ENCODE assay signal across 9 cellular contexts in the genomic region with DNA sequence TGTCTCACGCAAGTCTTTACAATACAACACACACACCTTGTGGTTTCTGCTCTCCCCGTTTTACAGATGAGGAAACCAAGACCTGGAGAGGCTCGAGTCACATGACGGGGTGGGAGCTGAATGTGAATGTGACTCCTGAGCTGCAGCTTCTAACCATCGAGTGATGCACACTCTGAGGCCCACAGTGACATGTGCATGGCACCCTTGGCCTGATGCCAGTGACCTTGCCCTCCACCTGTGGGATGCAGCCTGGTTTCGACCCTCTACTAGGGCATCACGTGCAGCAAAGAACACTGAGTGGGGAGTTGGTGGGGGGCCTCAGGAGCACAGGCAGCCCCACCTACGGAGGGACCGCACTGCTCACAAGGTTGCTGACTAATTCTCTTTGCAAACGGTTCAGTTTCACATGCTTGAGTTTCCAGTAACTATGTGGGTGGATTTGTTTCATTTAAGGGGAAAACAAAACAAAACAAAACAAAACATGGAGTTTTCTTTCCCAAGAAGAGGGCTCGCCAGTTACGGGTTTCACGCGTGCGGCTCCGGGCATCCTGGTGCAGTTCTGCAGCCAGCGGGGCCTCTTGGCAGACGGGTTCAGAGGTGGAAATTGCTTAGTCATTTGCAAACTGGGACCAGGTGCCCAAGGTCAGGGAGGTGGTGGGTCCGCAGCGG. TPM values are rescaled to one million over a fixed set of nuclear protein-coding genes. Genes with fewer than 3 reads are reported as not detected.
DNase-seq lines count a peak whose midpoint lies in the region; ATAC-seq and TF ChIP-seq lines count a peak whose summit lies in the region.
"Had no signal": no experiment of that assay in that cellular context is flagged by ENCODE, and none has a peak within 500 bp of the region (broad histone marks: within the 10 kb centered on the region; RNA-seq: fewer than 3 reads in every experiment).

No MANE protein-coding gene starts in this region.

- peak; percentile 78 to 88 for ATAC-seq in activated naive CD4-positive, alpha-beta T cell treated with anti-CD3 and anti-CD28 coated beads, Interleukin-2, amount 50 U/mL, for 72 hours

- DNase-seq in activated T-cell treated with anti-CD3 and anti-CD28 coated beads for 48 hours (ENCODE audit: low read depth) = peak; percentile 66
- no peak for DNase-seq in activated T-cell treated with anti-CD3 and anti-CD28 coated beads for 4 hours
- DNase-seq in activated naive CD4-positive, alpha-beta T cell treated with anti-CD3 and anti-CD28 coated beads, Interleukin-2, amount 50 U/mL, for 72 hours (ENCODE audit: low spot score in 2 of 2) = peak; percentile 66 to 73
- peak; percentile 41 to 48 for DNase-seq in lung microvascular endothelial cell (ENCODE audit: low read depth in 2 of 2)
- DNase-seq in type B pancreatic cell (ENCODE audit: extremely low spot score, unreplicated experiment) = no peak
- DNase-seq in SK-N-DZ (ENCODE audit: low spot score) = no peak
- DNase-seq in NCI-H510A (lab: John Stamatoyannopoulos, UW) = no peak
- DNase-seq in NCI-H345 (lab: John Stamatoyannopoulos, UW) = no peak

- no peak for TF ChIP-seq CTCF in type B pancreatic cell (conservative IDR thresholded peaks at IDR 0.05)

- H3K4me1 Mint-ChIP-seq in type B pancreatic cell (ENCODE audit: unreplicated experiment) = peaks cover 14% of the 10 kb centered on the region

- no peaks in the 10 kb centered on the region for H3K9me3 Mint-ChIP-seq in activated naive CD4-positive, alpha-beta T cell treated with anti-CD3 and anti-CD28 coated beads, Interleukin-2, amount 50 U/mL, for 72 hours
- no peaks in the 10 kb centered on the region for H3K9me3 Mint-ChIP-seq in type B pancreatic cell
- H3K9me3 Mint-ChIP-seq: IgD-negative memory B cell had no signal

- no peak overlapping the region for H3K4me3 Mint-ChIP-seq in type B pancreatic cell

- no peaks in the 10 kb centered on the region for H3K36me3 Mint-ChIP-seq in activated naive CD4-positive, alpha-beta T cell treated with anti-CD3 and anti-CD28 coated beads, Interleukin-2, amount 50 U/mL, for 72 hours
- no peaks in the 10 kb centered on the region for H3K36me3 Mint-ChIP-seq in type B pancreatic cell

- peak overlapping the region; percentile 84 to 99 for H3K27ac Mint-ChIP-seq in activated naive CD4-positive, alpha-beta T cell treated with anti-CD3 and anti-CD28 coated beads, Interleukin-2, amount 50 U/mL, for 72 hours
- H3K27ac Mint-ChIP-seq in type B pancreatic cell = peak overlapping the region; percentile 51
- H3K27ac Mint-ChIP-seq: IgD-negative memory B cell had no signal

- H3K27me3 Mint-ChIP-seq in type B pancreatic cell = no peaks in the 10 kb centered on the region
- H3K27me3 Mint-ChIP-seq: IgD-negative memory B cell had no signal

RNA-seq across cellular contexts. Expression of a gene that starts 22.9 kb away (rescaled TPM):
- total RNA-seq in activated naive CD4-positive, alpha-beta T cell treated with anti-CD3 and anti-CD28 coated beads, Interleukin-2, amount 50 U/mL, for 72 hours = 10 to 100 TPM in 1 of 2 donors, 1 to 10 TPM in 1; 3.8 to 12.6 TPM
- total RNA-seq in lung microvascular endothelial cell (20.0 and 21.6 TPM in 2 replicates), type B pancreatic cell (ENCODE audit: low replicate concordance) (5.6 and 17.4 TPM in 2 replicates)
- 1.3 and 1.8 TPM in 2 replicates for polyA plus RNA-seq in SK-N-DZ (2014; cell fraction: cytosol; rRNA removed)
- 0.81 and 1.3 TPM in 2 replicates for polyA plus RNA-seq in SK-N-DZ (2014; cell fraction: nucleus; rRNA removed)

Comparison
In these comparisons a context has a peak if more than half of its experiments do, and no peak if none do; other contexts are left out.
1. DNase-seq: peak in activated T-cell treated with anti-CD3 and anti-CD28 coated beads for 48 hours (single experiment), activated naive CD4-positive, alpha-beta T cell treated with anti-CD3 and anti-CD28 coated beads, Interleukin-2, amount 50 U/mL, for 72 hours (2 of 2) and lung microvascular endothelial cell (2 of 2); none in activated T-cell treated with anti-CD3 and anti-CD28 coated beads for 4 hours (single experiment), type B pancreatic cell (single experiment), SK-N-DZ (single experiment), NCI-H510A (single experiment) and NCI-H345 (single experiment).